8 cellular contexts compared by ENCODE assay signal in genomic region chr10:84140036-84140379, GRCh38. TPM values are rescaled to one million over a fixed set of nuclear protein-coding genes. Genes with fewer than 3 reads are reported as not detected.
DNase-seq lines count a peak whose midpoint lies in the region; ATAC-seq and TF ChIP-seq lines count a peak whose summit lies in the region.

No MANE protein-coding gene starts in this region.

- TSS peak; percentile 66 for BruUV-seq in MCF 10A (replicated peaks; lab: Mats Ljungman, UMichigan)

- intact Hi-C loops in MCF 10A (cut with micrococcal nuclease): loop anchor here (10.0 kb wide), 1 partner anchor 395 kb away; no protein-coding TSS in a partner anchor

- H3K27ac ChIP-seq in layer of hippocampus (ENCODE audit: low read depth, low read length) (peak overlapping the region; percentile 77), temporal lobe (ENCODE audit: low read depth, low read length) (peak overlapping the region; percentile 90)

- peak overlapping the region; percentile 98 for H3K27ac Mint-ChIP-seq in MCF 10A (ENCODE audit: low read depth, unreplicated experiment)

- H3K9ac ChIP-seq in Loucy (ENCODE audit: low read depth, low read length, poor library complexity, severe bottlenecking): peak overlapping the region; percentile 92

- no peaks in the 10 kb centered on the region for H3K27me3 Mint-ChIP-seq in MCF 10A (ENCODE audit: insufficient read depth, unreplicated experiment)

- CTCF ChIA-PET in MCF 10A (lab: Yijun Ruan, JAX): interaction anchor here (0.6 to 4.1 kb wide), 9 partner anchors 8 to 69 kb away, joined by 3 to 32 read pairs (median 5); no protein-coding TSS in a partner anchor

- peak overlapping the region; percentile 82 for H3K4me2 ChIP-seq in Loucy (ENCODE audit: low read depth, low read length, poor library complexity, severe bottlenecking)

- peak overlapping the region; percentile 99 for H3K4me3 ChIP-seq in Loucy (ENCODE audit: low read length, poor library complexity, severe bottlenecking)

- peaks cover 24% of the 10 kb centered on the region for H3K36me3 ChIP-seq in Loucy (ENCODE audit: insufficient read depth, low read length)

- no peaks in the 10 kb centered on the region for H3F3A ChIP-seq in Loucy (ENCODE audit: low read depth)

- no peaks in the 10 kb centered on the region for H3K9me3 ChIP-seq in Loucy (ENCODE audit: insufficient read depth, low read depth, low read length)

- peaks cover 16% of the 10 kb centered on the region for H3K4me1 Mint-ChIP-seq in MCF 10A (ENCODE audit: insufficient read depth, unreplicated experiment)

- H3K4me3 Mint-ChIP-seq in MCF 10A (ENCODE audit: unreplicated experiment): peak overlapping the region; percentile 92

- peaks cover 23% of the 10 kb centered on the region for H3K79me2 ChIP-seq in Loucy (ENCODE audit: insufficient read depth, low read length)

- DNase-seq in MCF 10A (ENCODE audit: unreplicated experiment) (peak; percentile 9), Kasumi-1 (lab: John Stamatoyannopoulos, UW) (no peak)

- TF ChIP-seq CTCF in Loucy (conservative IDR thresholded peaks at IDR 0.05; ENCODE audit: low read length): no peak
- TF ChIP-seq CTCF in MCF 10A (IDR thresholded peaks at IDR 0.05; ENCODE audit: unreplicated experiment): no peak

- POLR2A ChIA-PET in MCF 10A (lab: Yijun Ruan, JAX): interaction anchor here (0.6 to 2.1 kb wide), 11 partner anchors 9 to 695 kb away, joined by 3 to 22 read pairs (median 4); no protein-coding TSS in a partner anchor

- H3K27me3 ChIP-seq in Loucy (ENCODE audit: insufficient read depth, low read length, poor library complexity, severe bottlenecking) (peaks cover 26% of the 10 kb centered on the region), layer of hippocampus (ENCODE audit: control insufficient read depth, insufficient read depth, low read length) (no peaks in the 10 kb centered on the region)

- H3K4me1 ChIP-seq in Loucy (ENCODE audit: insufficient read depth, low read length, poor library complexity, severe bottlenecking): peaks cover 29% of the 10 kb centered on the region

- H3K36me3 Mint-ChIP-seq in MCF 10A (ENCODE audit: insufficient read depth, unreplicated experiment): peaks cover 32% of the 10 kb centered on the region

- no peaks in the 10 kb centered on the region for H3K9me2 ChIP-seq in Loucy (replicated peaks; ENCODE audit: low read depth, low read length)

- no peaks in the 10 kb centered on the region for H3K9me3 Mint-ChIP-seq in MCF 10A (ENCODE audit: unreplicated experiment)

- no peak overlapping the region for H2AFZ ChIP-seq in Loucy (ENCODE audit: low read length)

- peaks cover 27% of the 10 kb centered on the region for H4K20me1 ChIP-seq in Loucy (ENCODE audit: insufficient read depth, low read length, poor library complexity, severe bottlenecking)

- ATAC-seq in GM18502 (IDR thresholded peaks at IDR 0.05; ENCODE audit: poor library complexity, unreplicated experiment): peak; percentile 5
- no peak for ATAC-seq in GM19452 (IDR thresholded peaks at IDR 0.05; ENCODE audit: unreplicated experiment)
- ATAC-seq in HG03159 (IDR thresholded peaks at IDR 0.05; ENCODE audit: unreplicated experiment): no peak

RNA-seq across cellular contexts. Expression of gene GHITM, which starts 0.7 kb away (rescaled TPM):
- total RNA-seq in MCF 10A (2022): 272 and 389 TPM in 2 replicates
- total RNA-seq in temporal lobe: 111 TPM

RNA-seq across cellular contexts. Expression of gene GPR15LG, which starts 33.6 kb away (rescaled TPM):
- total RNA-seq in MCF 10A (2022) (not detected in 2 replicates), temporal lobe (not detected)

RNA-seq across cellular contexts. Expression of gene CDHR1, which starts 54.3 kb away (rescaled TPM):
- total RNA-seq in MCF 10A (2022) (not detected in 2 replicates), temporal lobe (4.2 TPM)
